Comparison of ENCODE assay signal across 19 cellular contexts in genomic region chr5:91794455-91794854, GRCh38.
DNase-seq lines count a peak whose midpoint lies in the region; ATAC-seq, FAIRE-seq and TF ChIP-seq lines count a peak whose summit lies in the region.
"Had no signal": no experiment of that assay in that cellular context is flagged by ENCODE, and none has a peak within 500 bp of the region (broad histone marks: within the 10 kb centered on the region; RNA-seq: fewer than 3 reads in every experiment).

No MANE protein-coding gene starts in this region.

- TF ChIP-seq RAD21 in A549 (conservative IDR thresholded peaks at IDR 0.05 in 1 of 2, IDR thresholded peaks at IDR 0.05 in 1 of 2): no peak

- H3K36me3 ChIP-seq in PC-9 (ENCODE audit: low read depth): no peaks in the 10 kb centered on the region
- H3K36me3 ChIP-seq: BLaER1 had no signal

- no peaks in the 10 kb centered on the region; the same call in 1 of the 2 replicates for H3F3A ChIP-seq in PC-9 (ENCODE audit: insufficient read depth, low read depth)

- CTCF ChIA-PET in A549 (lab: Yijun Ruan, JAX) (no interaction called here), PC-9 (lab: Charles Lee) (no interaction called here)

- BruUV-seq in PC-9 (replicated peaks; lab: Mats Ljungman, UMichigan): no TSS peak

- ATAC-seq in A549: peak in 1 of 2 experiments; percentile 58; a peak in 3 of 6 replicates
- ATAC-seq in HG02610 (IDR thresholded peaks at IDR 0.05; ENCODE audit: unreplicated experiment): no peak
- ATAC-seq: CD8-positive, alpha-beta T cell; GM12878; GM23338; HCT116 had no signal

- H3K4me3 ChIP-seq in A549 (peak overlapping the region; percentile 2; the same call in 1 of the 3 replicates), PC-9 (peak overlapping the region; percentile 18; the same call in 1 of the 2 replicates)
- H3K4me3 ChIP-seq: BLaER1, GM12878, GM23338 had no signal

- H3K27ac ChIP-seq in A549 (peak overlapping the region; percentile 44 to 63; a peak in 5 of 6 replicates), PC-9 (peak overlapping the region; percentile 53)
- H3K27ac ChIP-seq: BLaER1, C4-2B had no signal

- FAIRE-seq in A549 (lab: Jason Lieb, UNC): no peak
- FAIRE-seq in urothelium cell line (lab: Jason Lieb, UNC): no peak
- FAIRE-seq: G401.6, GM12878 had no signal

- POLR2A ChIA-PET in A549 (lab: Yijun Ruan, JAX) (no interaction called here), PC-9 (lab: Charles Lee; ENCODE audit: unreplicated experiment) (no interaction called here)

- WGBS in A549 (ENCODE audit: missing lambda C conversion rate): 10% methylated on average over 2 of the region's 2 CpGs

- DNase-seq in A549 (ENCODE audit: low read depth in 1 of 2, low spot score in 1 of 2): no peak
- DNase-seq in NCI-H460 (ENCODE audit: extremely low read depth, low read depth): peak; percentile 60
- DNase-seq in PC-9: peak in 1 of 2 experiments; percentile 64
- no peak for DNase-seq in urothelium cell line (ENCODE audit: low spot score)
- no peak for DNase-seq in KG1 (lab: John Stamatoyannopoulos, UW)
- DNase-seq: 8988T; Caco-2; CD4-positive, CD25-positive, alpha-beta regulatory T cell; CD8-positive, alpha-beta T cell; DMS153; DND-41; H9 had no signal

- H3K4me1 ChIP-seq in A549: peaks cover 38% of the 10 kb centered on the region
- peaks cover 24% of the 10 kb centered on the region for H3K4me1 ChIP-seq in PC-9 (replicated peaks; ENCODE audit: insufficient read depth)
- H3K4me1 ChIP-seq: BLaER1, Caco-2 had no signal

- no peaks in the 10 kb centered on the region for H4K20me1 ChIP-seq in PC-9 (ENCODE audit: insufficient read depth)
- H4K20me1 ChIP-seq: BLaER1 had no signal

- no peak for TF ChIP-seq CTCF in A549 (IDR thresholded peaks at IDR 0.05)
- no peak for TF ChIP-seq CTCF in PC-9 (conservative IDR thresholded peaks at IDR 0.05)

- no peaks in the 10 kb centered on the region for H3K79me2 ChIP-seq in PC-9 (ENCODE audit: low read depth)

- H3K4me2 ChIP-seq in A549 (peak overlapping the region; percentile 75), PC-9 (peak overlapping the region; percentile 53)
- H3K4me2 ChIP-seq: BLaER1, GM23338 had no signal

- no peaks in the 10 kb centered on the region for H3K9me3 ChIP-seq in A549
- H3K9me3 ChIP-seq in PC-9 (ENCODE audit: insufficient read depth, low read depth): no peaks in the 10 kb centered on the region; the same call in 1 of the 2 replicates
- H3K9me3 ChIP-seq: BLaER1, Caco-2 had no signal

- no peaks in the 10 kb centered on the region for H3K9me2 ChIP-seq in PC-9 (ENCODE audit: insufficient read depth)

- no peak for TF ChIP-seq POLR2A in A549 (IDR thresholded peaks at IDR 0.05; ENCODE audit: low read length)

- H2AFZ ChIP-seq in PC-9: peak overlapping the region; percentile 41
- H2AFZ ChIP-seq: GM23338 had no signal

- intact Hi-C loops in PC-9 (cut with micrococcal nuclease; ENCODE audit: unreplicated experiment): no loop called here

- no peaks in the 10 kb centered on the region for H3K27me3 ChIP-seq in PC-9 (ENCODE audit: insufficient read depth, low read depth)
- H3K27me3 ChIP-seq: BLaER1 had no signal

- no peak for TF ChIP-seq EP300 in A549 (IDR thresholded peaks at IDR 0.05)

TF ChIP-seq in A549, 52 proteins besides CTCF, POLR2A, EP300 and RAD21:
- TF ChIP-seq TP53 (CRISPR knock-in tag; IDR thresholded peaks at IDR 0.05): no peak
- no peak for TF ChIP-seq ELK1 (IDR thresholded peaks at IDR 0.05; ENCODE audit: low read depth, low read length)
- no peak for TF ChIP-seq REST (IDR thresholded peaks at IDR 0.05)
- TF ChIP-seq MAZ (IDR thresholded peaks at IDR 0.05; ENCODE audit: borderline replicate concordance, low read depth, low read length): no peak
- no peak for TF ChIP-seq KDM5A (IDR thresholded peaks at IDR 0.05)
- TF ChIP-seq JUNB (IDR thresholded peaks at IDR 0.05): no peak
- TF ChIP-seq RNF2 (IDR thresholded peaks at IDR 0.05; ENCODE audit: borderline replicate concordance, low read depth): no peak
- TF ChIP-seq CHD4 (IDR thresholded peaks at IDR 0.05; ENCODE audit: borderline replicate concordance): no peak
- TF ChIP-seq, protein P1, sequence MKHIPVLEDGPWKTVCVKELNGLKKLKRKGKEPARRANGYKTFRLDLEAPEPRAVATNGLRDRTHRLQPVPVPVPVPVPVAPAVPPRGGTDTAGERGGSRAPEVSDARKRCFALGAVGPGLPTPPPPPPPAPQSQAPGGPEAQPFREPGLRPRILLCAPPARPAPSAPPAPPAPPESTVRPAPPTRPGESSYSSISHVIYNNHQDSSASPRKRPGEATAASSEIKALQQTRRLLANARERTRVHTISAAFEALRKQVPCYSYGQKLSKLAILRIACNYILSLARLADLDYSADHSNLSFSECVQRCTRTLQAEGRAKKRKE (CRISPR knock-in tag; IDR thresholded peaks at IDR 0.05; ENCODE audit: low read depth): no peak
- TF ChIP-seq, protein P2, sequence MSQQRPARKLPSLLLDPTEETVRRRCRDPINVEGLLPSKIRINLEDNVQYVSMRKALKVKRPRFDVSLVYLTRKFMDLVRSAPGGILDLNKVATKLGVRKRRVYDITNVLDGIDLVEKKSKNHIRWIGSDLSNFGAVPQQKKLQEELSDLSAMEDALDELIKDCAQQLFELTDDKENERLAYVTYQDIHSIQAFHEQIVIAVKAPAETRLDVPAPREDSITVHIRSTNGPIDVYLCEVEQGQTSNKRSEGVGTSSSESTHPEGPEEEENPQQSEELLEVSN (IDR thresholded peaks at IDR 0.05; ENCODE audit: borderline replicate concordance, low read depth): no peak
- TF ChIP-seq HOXB5 (CRISPR knock-in tag; IDR thresholded peaks at IDR 0.05): no peak
- no peak for TF ChIP-seq HDAC2 (IDR thresholded peaks at IDR 0.05)
- TF ChIP-seq CEBPB (IDR thresholded peaks at IDR 0.05): no peak
- TF ChIP-seq, protein P3, sequence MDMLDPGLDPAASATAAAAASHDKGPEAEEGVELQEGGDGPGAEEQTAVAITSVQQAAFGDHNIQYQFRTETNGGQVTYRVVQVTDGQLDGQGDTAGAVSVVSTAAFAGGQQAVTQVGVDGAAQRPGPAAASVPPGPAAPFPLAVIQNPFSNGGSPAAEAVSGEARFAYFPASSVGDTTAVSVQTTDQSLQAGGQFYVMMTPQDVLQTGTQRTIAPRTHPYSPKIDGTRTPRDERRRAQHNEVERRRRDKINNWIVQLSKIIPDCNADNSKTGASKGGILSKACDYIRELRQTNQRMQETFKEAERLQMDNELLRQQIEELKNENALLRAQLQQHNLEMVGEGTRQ (IDR thresholded peaks at IDR 0.05): no peak
- TF ChIP-seq POLR2AphosphoS2 (conservative IDR thresholded peaks at IDR 0.05; ENCODE audit: low read length): no peak
- TF ChIP-seq HEYL (CRISPR knock-in tag; IDR thresholded peaks at IDR 0.05): no peak
- no peak for TF ChIP-seq ZC3H11A (IDR thresholded peaks at IDR 0.05)
- no peak for TF ChIP-seq JUN (IDR thresholded peaks at IDR 0.05)
TF ChIP-seq in A549: peak in this region for 0.
